7 cellular contexts compared by ENCODE assay signal in the genomic region with DNA sequence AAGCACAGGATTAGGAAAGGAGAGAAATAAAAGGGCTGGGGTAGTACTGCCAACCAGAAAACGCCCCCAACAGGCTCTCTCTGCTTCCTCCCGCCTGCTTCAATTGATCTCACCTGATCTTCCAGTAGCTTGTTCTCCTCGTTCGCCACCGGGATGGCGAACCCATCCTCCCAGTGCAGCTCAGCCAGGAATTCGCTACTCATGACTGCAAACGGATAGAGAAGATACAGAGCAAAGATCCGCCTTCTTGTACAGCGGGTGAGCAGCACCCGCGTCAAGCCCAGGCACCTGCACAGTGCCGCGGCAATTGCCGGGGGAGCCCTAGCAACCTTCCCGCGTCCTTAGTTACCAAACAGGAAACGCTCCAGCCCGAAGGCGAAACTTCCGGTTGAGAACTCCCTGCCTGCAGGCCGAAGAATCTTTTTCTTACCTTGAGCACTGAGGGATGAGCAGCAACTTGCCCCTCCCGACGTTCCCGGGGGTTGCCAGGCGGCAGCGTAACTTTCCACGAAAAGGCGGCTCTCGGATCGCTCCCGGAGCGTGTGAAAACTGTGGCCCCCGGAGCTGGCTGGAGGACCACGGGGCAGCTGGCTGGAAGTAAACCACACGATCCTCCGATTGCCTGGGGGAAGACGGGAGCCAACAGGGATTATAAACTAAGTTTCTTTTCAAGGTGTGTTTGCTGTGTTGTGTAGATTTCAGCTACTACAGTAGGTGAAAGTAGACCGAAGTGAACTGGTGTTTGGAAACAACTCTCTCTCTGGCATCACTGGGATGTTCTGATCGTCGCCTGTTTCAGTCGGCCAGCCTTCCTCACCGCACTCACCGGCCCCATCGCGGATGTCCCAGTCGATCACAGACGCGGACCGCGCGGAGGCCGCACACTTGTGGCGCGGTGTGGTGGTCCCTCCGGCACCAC. TPM values are rescaled to one million over a fixed set of nuclear protein-coding genes. Genes with fewer than 3 reads are reported as not detected.
A peak's percentile ranks its signal among the peaks of the same experiment; 100 is the strongest.
DNase-seq lines count a peak whose midpoint lies in the region; ATAC-seq and TF ChIP-seq lines count a peak whose summit lies in the region.

A gene (minus strand): TSS at position 312 of the 919 bp plus-strand sequence. CDS start 109 bp downstream, at position 203.

- H3K4me1 ChIP-seq in colonic mucosa = no peaks in the 10 kb centered on the region
- peaks cover 4 to 6% of the 10 kb centered on the region in 2 donors for H3K4me1 ChIP-seq in left lung

- H3K4me3 ChIP-seq in colonic mucosa = peak within 1 kb of the TSS; percentile 51
- H3K4me3 ChIP-seq in left lung = peak within 1 kb of the TSS; percentile 43 to 50

- no peaks in the 10 kb centered on the region for H3K9me3 ChIP-seq in colonic mucosa
- no peaks in the 10 kb centered on the region for H3K9me3 ChIP-seq in left lung

- H3K27me3 ChIP-seq in colonic mucosa (peaks cover 7% of the 10 kb centered on the region), left lung (peaks cover 9 to 48% of the 10 kb centered on the region in 2 donors)

- no peak within 1 kb of the TSS for H3K9ac ChIP-seq in colonic mucosa (ENCODE audit: low read depth in 2 of 2, low read length in 2 of 2)

- TF ChIP-seq CTCF in colonic mucosa (IDR thresholded peaks at IDR 0.05) (no peak), left lung (IDR thresholded peaks at IDR 0.05) (no peak)

- no peaks in the 10 kb centered on the region for H3K36me3 ChIP-seq in colonic mucosa
- H3K36me3 ChIP-seq in left lung = no peaks in the 10 kb centered on the region

- DNase-seq in NCI-H2081 (lab: John Stamatoyannopoulos, UW) = peak; percentile 97 to 98
- peak; percentile 43 for DNase-seq in activated CD4-positive, alpha-beta T cell treated with anti-CD3 and anti-CD28 coated beads for 1 hour
- peak; percentile 86 for DNase-seq in colonic mucosa
- DNase-seq in left lung = peak; percentile 55 to 77
- DNase-seq in stimulated activated CD4-positive, alpha-beta T cell treated with anti-CD3 and anti-CD28 coated beads, Interleukin-2, amount 100 ng/mL, for 24 hours = peak; percentile 76 to 82

- H3K27ac ChIP-seq in colonic mucosa = no peak within 1 kb of the TSS
- peak within 1 kb of the TSS; percentile 27 to 55 for H3K27ac ChIP-seq in left lung

- intact Hi-C loops in colonic mucosa (cut with DNase I) (no loop called here), left lung (cut with DNase I) (no loop called here)

- ATAC-seq in GM18511 (IDR thresholded peaks at IDR 0.05; ENCODE audit: unreplicated experiment) = peak; percentile 96
- peak; percentile 99 for ATAC-seq in HG02943 (IDR thresholded peaks at IDR 0.05; ENCODE audit: low read depth, unreplicated experiment)
- peak; percentile 96 for ATAC-seq in left lung

RNA-seq across cellular contexts. Expression of the gene that starts here (rescaled TPM):
- not detected for total RNA-seq in colonic mucosa
- total RNA-seq in left lung = under 1 TPM in 1 of 2 donors, not detected in 1; 0.63 TPM

Comparison
In these comparisons a context has a peak if more than half of its experiments do, and no peak if none do; other contexts are left out.
1. Peak in DNase-seq and H3K4me3 ChIP-seq in colonic mucosa; RNA of the gene not detected or under 1 TPM.
2. Peak in DNase-seq, ATAC-seq, H3K4me3 ChIP-seq and H3K27ac ChIP-seq in left lung; RNA of the gene not detected or under 1 TPM.
3. DNase-seq: peak in every context shown above with its lines; median percentile 98 in NCI-H2081; 86 in colonic mucosa; 79 in stimulated activated CD4-positive, alpha-beta T cell treated with anti-CD3 and anti-CD28 coated beads, Interleukin-2, amount 100 ng/mL, for 24 hours; 66 in left lung; 43 in activated CD4-positive, alpha-beta T cell treated with anti-CD3 and anti-CD28 coated beads for 1 hour.